8 cellular contexts compared by ENCODE assay signal in genomic region chr6:7243188-7243942, GRCh38.
DNase-seq lines count a peak whose midpoint lies in the region; ATAC-seq and TF ChIP-seq lines count a peak whose summit lies in the region.

No MANE protein-coding gene starts in this region.

- H3K4me1 Mint-ChIP-seq in HFFc6 (ENCODE audit: low read depth) = peaks cover 36% of the 10 kb centered on the region
- H3K4me1 Mint-ChIP-seq in activated CD4-positive, alpha-beta memory T cell treated with anti-CD3 and anti-CD28 coated beads, Interleukin-2, amount 10 ng/mL, durations not matched to agents 7 days and 5 days = peaks cover 12% of the 10 kb centered on the region
- peaks cover 13 to 33% (median 22%) of the 10 kb centered on the region in 7 donors for H3K4me1 Mint-ChIP-seq in naive thymus-derived CD4-positive, alpha-beta T cell

- H3K27ac ChIP-seq in esophagus squamous epithelium = peak overlapping the region; percentile 53 to 80 (median 70)
- H3K27ac ChIP-seq in naive thymus-derived CD4-positive, alpha-beta T cell (ENCODE audit: low read depth, low read length) = no peak overlapping the region
- H3K27ac ChIP-seq in vagina = peak overlapping the region; percentile 39

- H3K9me3 ChIP-seq in esophagus squamous epithelium = no peaks in the 10 kb centered on the region
- no peaks in the 10 kb centered on the region for H3K9me3 ChIP-seq in naive thymus-derived CD4-positive, alpha-beta T cell (ENCODE audit: control insufficient read depth in 2 of 3, low read length in 3 of 3)
- no peaks in the 10 kb centered on the region for H3K9me3 ChIP-seq in vagina

- H3K27me3 Mint-ChIP-seq in HFFc6 (ENCODE audit: insufficient read depth) = peaks cover 2% of the 10 kb centered on the region
- H3K27me3 Mint-ChIP-seq in activated CD4-positive, alpha-beta memory T cell treated with anti-CD3 and anti-CD28 coated beads, Interleukin-2, amount 10 ng/mL, durations not matched to agents 7 days and 5 days = no peaks in the 10 kb centered on the region
- no peaks in the 10 kb centered on the region for H3K27me3 Mint-ChIP-seq in naive thymus-derived CD4-positive, alpha-beta T cell

- peak; percentile 62 for DNase-seq in DMS53 treated with DMSO at 0.1 percent for 48 hours (lab: John Stamatoyannopoulos, UW; ENCODE audit: unreplicated experiment)
- DNase-seq in HFFc6 = peak; percentile 54
- DNase-seq in NCI-H460 (ENCODE audit: extremely low read depth, low read depth) = peak; percentile 43
- peak; percentile 47 for DNase-seq in activated CD4-positive, alpha-beta memory T cell treated with anti-CD3 and anti-CD28 coated beads, Interleukin-2, amount 10 ng/mL, durations not matched to agents 7 days and 5 days
- DNase-seq in esophagus squamous epithelium (lab: John Stamatoyannopoulos, UW) = no peak
- peak in 8 of 9 donors; percentile 34 to 77 (median 68) for DNase-seq in naive thymus-derived CD4-positive, alpha-beta T cell
- DNase-seq in vagina (ENCODE audit: extremely low spot score in 2 of 2) = no peak

- H3K36me3 ChIP-seq in esophagus squamous epithelium (peaks cover 25 to 79% (median 30%) of the 10 kb centered on the region in 3 donors), vagina (peaks cover 5 to 37% of the 10 kb centered on the region in 2 donors)
- H3K36me3 ChIP-seq in naive thymus-derived CD4-positive, alpha-beta T cell (ENCODE audit: control insufficient read depth in 2 of 3, insufficient read depth in 3 of 3, low read length in 3 of 3) = peaks cover 0 to 50% (median 3%) of the 10 kb centered on the region in 3 experiments

- no peak overlapping the region for H3K4me3 ChIP-seq in esophagus squamous epithelium
- no peak overlapping the region for H3K4me3 ChIP-seq in naive thymus-derived CD4-positive, alpha-beta T cell (ENCODE audit: low read length)
- H3K4me3 ChIP-seq in vagina = no peak overlapping the region

- peaks cover 0 to 50% (median 20%) of the 10 kb centered on the region in 3 donors for H3K4me1 ChIP-seq in esophagus squamous epithelium
- H3K4me1 ChIP-seq in naive thymus-derived CD4-positive, alpha-beta T cell (ENCODE audit: control insufficient read depth in 2 of 2, insufficient read depth in 2 of 2, low read length in 2 of 2) = peaks cover 0 to 6% of the 10 kb centered on the region in 2 donors
- H3K4me1 ChIP-seq in vagina = peaks cover 13% of the 10 kb centered on the region

- TF ChIP-seq CTCF in HFFc6 (IDR thresholded peaks at IDR 0.05) = peak; percentile 92
- TF ChIP-seq CTCF in esophagus squamous epithelium (IDR thresholded peaks at IDR 0.05) = peak; percentile 76 to 90 (median 88)
- TF ChIP-seq CTCF in vagina (IDR thresholded peaks at IDR 0.05) = peak; percentile 60 to 86 (median 72)

- H3K27ac Mint-ChIP-seq in HFFc6 = peak overlapping the region; percentile 56
- no peak overlapping the region for H3K27ac Mint-ChIP-seq in activated CD4-positive, alpha-beta memory T cell treated with anti-CD3 and anti-CD28 coated beads, Interleukin-2, amount 10 ng/mL, durations not matched to agents 7 days and 5 days
- peak overlapping the region; percentile 0 to 85 (median 53) for H3K27ac Mint-ChIP-seq in naive thymus-derived CD4-positive, alpha-beta T cell

- peak; percentile 86 for ATAC-seq in naive thymus-derived CD4-positive, alpha-beta T cell
- no peak for ATAC-seq in HG02623 (IDR thresholded peaks at IDR 0.05; ENCODE audit: unreplicated experiment)

- TF ChIP-seq POLR2A in esophagus squamous epithelium (IDR thresholded peaks at IDR 0.05) (no peak), vagina (IDR thresholded peaks at IDR 0.05) (no peak)

- H3K36me3 Mint-ChIP-seq in HFFc6 (ENCODE audit: low read depth) = 0 out of 2 replicates have a peak, but pooled peaks cover 4% of the 10 kb centered on the region
- peaks cover 22% of the 10 kb centered on the region for H3K36me3 Mint-ChIP-seq in activated CD4-positive, alpha-beta memory T cell treated with anti-CD3 and anti-CD28 coated beads, Interleukin-2, amount 10 ng/mL, durations not matched to agents 7 days and 5 days (ENCODE audit: low read depth)
- H3K36me3 Mint-ChIP-seq in naive thymus-derived CD4-positive, alpha-beta T cell = peaks cover 0 to 19% (median 2%) of the 10 kb centered on the region in 5 donors

- CTCF ChIA-PET in activated CD4-positive, alpha-beta memory T cell treated with anti-CD3 and anti-CD28 coated beads, Interleukin-2, amount 10 ng/mL, durations not matched to agents 7 days and 5 days (lab: Charles Lee) = interaction anchor here (0.6 to 1.7 kb wide), 25 partner anchors 9 to 739 kb away, joined by 3 to 14 read pairs (median 3); no protein-coding TSS in a partner anchor
- CTCF ChIA-PET in naive thymus-derived CD4-positive, alpha-beta T cell (lab: Charles Lee) = interaction anchor here (0.6 to 3.7 kb wide), 15 partner anchors 9 to 684 kb away, joined by 3 to 26 read pairs (median 5); no protein-coding TSS in a partner anchor

- H3K27me3 ChIP-seq in esophagus squamous epithelium = no peaks in the 10 kb centered on the region
- no peaks in the 10 kb centered on the region for H3K27me3 ChIP-seq in naive thymus-derived CD4-positive, alpha-beta T cell (ENCODE audit: control insufficient read depth in 2 of 2, insufficient read depth in 2 of 2, low read length in 2 of 2)
- no peaks in the 10 kb centered on the region for H3K27me3 ChIP-seq in vagina

- POLR2A ChIA-PET in activated CD4-positive, alpha-beta memory T cell treated with anti-CD3 and anti-CD28 coated beads, Interleukin-2, amount 10 ng/mL, durations not matched to agents 7 days and 5 days (lab: Charles Lee) = interaction anchor here (0.6 to 0.7 kb wide), 2 partner anchors 156 to 828 kb away, joined by 3 read pairs; no protein-coding TSS in a partner anchor
- POLR2A ChIA-PET in naive thymus-derived CD4-positive, alpha-beta T cell (lab: Charles Lee) = interaction anchor here (0.6 kb wide), 1 partner anchor 382 kb away, joined by 6 read pairs; no protein-coding TSS in a partner anchor

- WGBS in esophagus squamous epithelium, 2 donors = 5 to 10% methylated on average over 7 of the region's 7 CpGs

- H3K4me3 Mint-ChIP-seq in HFFc6 = no peak overlapping the region; the same call in none of the 2 replicates
- H3K4me3 Mint-ChIP-seq in activated CD4-positive, alpha-beta memory T cell treated with anti-CD3 and anti-CD28 coated beads, Interleukin-2, amount 10 ng/mL, durations not matched to agents 7 days and 5 days = no peak overlapping the region
- peak overlapping the region in 3 of 10 donors; percentile 4 to 20 (median 6) for H3K4me3 Mint-ChIP-seq in naive thymus-derived CD4-positive, alpha-beta T cell

- intact Hi-C loops in esophagus squamous epithelium (cut with DNase I) (loop anchor here (10.0 kb wide), 1 partner anchor 559 kb away; no protein-coding TSS in a partner anchor), vagina (cut with DNase I) (loop anchor here (10.0 kb wide), 1 partner anchor 139 kb away; the partner anchor contains the start of gene RREB1)
- intact Hi-C loops in naive thymus-derived CD4-positive, alpha-beta T cell (cut with micrococcal nuclease) = loop anchor here (1.0 to 10.0 kb wide), 13 partner anchors 135 to 686 kb away; partner anchors contain the start of gene RREB1 (in 1 of the 2)

- H3K9me3 Mint-ChIP-seq in HFFc6 = no peaks in the 10 kb centered on the region
- no peaks in the 10 kb centered on the region for H3K9me3 Mint-ChIP-seq in activated CD4-positive, alpha-beta memory T cell treated with anti-CD3 and anti-CD28 coated beads, Interleukin-2, amount 10 ng/mL, durations not matched to agents 7 days and 5 days
- no peaks in the 10 kb centered on the region for H3K9me3 Mint-ChIP-seq in naive thymus-derived CD4-positive, alpha-beta T cell

Comparison
In these comparisons a context has a peak if more than half of its experiments do, and no peak if none do; other contexts are left out.
1. DNase-seq: peak in DMS53 treated with DMSO at 0.1 percent for 48 hours (single experiment), HFFc6 (single experiment), NCI-H460 (single experiment), activated CD4-positive, alpha-beta memory T cell treated with anti-CD3 and anti-CD28 coated beads, Interleukin-2, amount 10 ng/mL, durations not matched to agents 7 days and 5 days (single experiment) and naive thymus-derived CD4-positive, alpha-beta T cell (8 of 9); none in esophagus squamous epithelium (single experiment) and vagina (0 of 2).
2. Peak in every context shown above with its lines, with median percentiles within 50 percentile points of each other: CTCF ChIP-seq.